ENCODE assay signal across 39 cellular contexts in the genomic region with DNA sequence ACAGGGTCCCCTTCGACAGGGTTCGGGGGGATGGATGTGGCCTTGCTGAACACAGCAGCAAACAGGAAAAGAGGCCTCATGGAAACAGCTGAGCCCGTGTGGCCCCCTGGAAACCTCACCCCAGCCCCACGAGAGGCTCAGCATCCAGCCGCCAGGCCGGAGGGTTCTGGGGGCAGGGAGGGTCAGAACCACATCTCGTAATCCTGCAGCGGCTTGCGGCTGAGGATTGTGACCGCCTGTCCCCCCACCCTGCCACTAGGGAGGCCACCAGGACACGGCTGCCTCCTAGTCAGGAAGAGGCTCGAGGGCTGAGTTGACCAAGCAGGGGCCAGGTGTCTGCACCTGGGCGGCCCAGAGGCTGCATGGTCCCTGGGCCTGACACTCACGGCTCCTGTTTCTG. TPM values are rescaled to one million over a fixed set of nuclear protein-coding genes. Genes with fewer than 3 reads are reported as not detected.
"Had no signal": no experiment of that assay in that cellular context is flagged by ENCODE, and none has a peak within 500 bp of the region (broad histone marks: within the 10 kb centered on the region; RNA-seq: fewer than 3 reads in every experiment).

No MANE protein-coding gene starts in this region.

- H3K4me1 ChIP-seq: ascending aorta had no signal

- H3K36me3 ChIP-seq: ascending aorta, cardiac muscle cell had no signal

- H3K4me3 ChIP-seq: ascending aorta, cardiac muscle cell had no signal

- H3K27me3 ChIP-seq: ascending aorta had no signal

- ATAC-seq: activated CD8-positive, alpha-beta T cell treated with anti-CD3 and anti-CD28 coated beads for 36 hours; activated naive CD8-positive, alpha-beta T cell treated with anti-CD3 and anti-CD28 coated beads, Interleukin-2, amount 50 U/mL, for 24 hours; activated T-cell treated with anti-CD3 and anti-CD28 coated beads, Interleukin-2, amount 50 U/mL, for 4 hours; activated T-cell treated with anti-CD3 and anti-CD28 coated beads, Interleukin-2, amount 50 U/mL, for 72 hours; activated T-helper 17 cell treated with anti-CD3 and anti-CD28 coated beads, Interleukin-2, amount 50 U/mL, for 72 hours had no signal

- H3K4me3 Mint-ChIP-seq: activated B cell treated with CpG ODN at 0.5 μM for 24 hours; activated CD4-positive, alpha-beta memory T cell treated with anti-CD3 and anti-CD28 coated beads for 36 hours; activated CD4-positive, alpha-beta T cell treated with anti-CD3 and anti-CD28 coated beads, Interleukin-2, amount 10 ng/mL, durations not matched to agents 24 days and 14 days; activated CD8-positive, alpha-beta T cell treated with anti-CD3 and anti-CD28 coated beads for 36 hours; activated naive CD4-positive, alpha-beta T cell treated with anti-CD3 and anti-CD28 coated beads for 36 hours; activated naive CD4-positive, alpha-beta T cell treated with anti-CD3 and anti-CD28 coated beads, Interleukin-2, amount 50 U/mL, for 24 hours; activated naive CD8-positive, alpha-beta T cell; activated naive CD8-positive, alpha-beta T cell treated with anti-CD3 and anti-CD28 coated beads, Interleukin-2, amount 10 ng/mL, durations not matched to agents 7 days and 5 days; activated naive CD8-positive, alpha-beta T cell treated with anti-CD3 and anti-CD28 coated beads, Interleukin-2, amount 50 U/mL, for 24 hours; activated T-cell treated with anti-CD3 and anti-CD28 coated beads, Interleukin-2, amount 50 U/mL, for 4 hours; activated T-cell treated with anti-CD3 and anti-CD28 coated beads, Interleukin-2, amount 50 U/mL, for 72 hours; activated T-helper 1 cell treated with anti-CD3 and anti-CD28 coated beads, Interleukin-12 subunit alpha, Interleukin-12 subunit beta, Interleukin-2, Interleukin-4 antibody, amounts not matched to agents 30 ng/mL and 10 ng/mL and 1 ng/mL, durations not matched to agents 14 hours and 24 hours and 36 hours; activated T-helper 17 cell treated with anti-CD3 and anti-CD28 coated beads, Interleukin-2, amount 50 U/mL, for 72 hours; brain; central memory CD8-positive, alpha-beta T cell; T-helper 1 cell treated with Interleukin-12 subunit alpha and Interleukin-12 subunit beta and Interleukin-4 antibody, amounts not matched to agents 30 μg/mL and 1 μg/mL, for 36 hours; T-helper 2 cell treated with Interferon-gamma antibody and Interleukin-4, amounts not matched to agents 5 μg/mL and 100 μg/mL, for 36 hours had no signal

- H3K27me3 Mint-ChIP-seq: activated B cell treated with CpG ODN at 0.5 μM for 24 hours; activated CD4-positive, alpha-beta T cell treated with anti-CD3 and anti-CD28 coated beads, Interleukin-2, amount 10 ng/mL, durations not matched to agents 24 days and 14 days; activated CD8-positive, alpha-beta T cell treated with anti-CD3 and anti-CD28 coated beads for 36 hours; activated T-helper 17 cell treated with anti-CD3 and anti-CD28 coated beads, Interleukin-2, amount 50 U/mL, for 72 hours; brain had no signal

- H3K9me3 ChIP-seq: ascending aorta had no signal

- H3K36me3 Mint-ChIP-seq: activated CD4-positive, alpha-beta memory T cell treated with anti-CD3 and anti-CD28 coated beads for 36 hours; activated naive CD4-positive, alpha-beta T cell treated with anti-CD3 and anti-CD28 coated beads, Interleukin-2, amount 50 U/mL, for 24 hours; activated naive CD8-positive, alpha-beta T cell; activated naive CD8-positive, alpha-beta T cell treated with anti-CD3 and anti-CD28 coated beads, Interleukin-2, amount 10 ng/mL, durations not matched to agents 7 days and 5 days; brain had no signal

- H3K9me3 Mint-ChIP-seq: activated B cell treated with CpG ODN at 0.5 μM for 24 hours; activated CD4-positive, alpha-beta memory T cell treated with anti-CD3 and anti-CD28 coated beads for 36 hours; activated CD4-positive, alpha-beta T cell treated with anti-CD3 and anti-CD28 coated beads, Interleukin-2, amount 10 ng/mL, durations not matched to agents 24 days and 14 days; activated CD8-positive, alpha-beta T cell treated with anti-CD3 and anti-CD28 coated beads for 36 hours; activated naive CD4-positive, alpha-beta T cell treated with anti-CD3 and anti-CD28 coated beads for 36 hours; activated naive CD4-positive, alpha-beta T cell treated with anti-CD3 and anti-CD28 coated beads, Interleukin-2, amount 50 U/mL, for 24 hours; activated naive CD8-positive, alpha-beta T cell treated with anti-CD3 and anti-CD28 coated beads, Interleukin-2, amount 10 ng/mL, durations not matched to agents 7 days and 5 days; activated naive CD8-positive, alpha-beta T cell treated with anti-CD3 and anti-CD28 coated beads, Interleukin-2, amount 50 U/mL, for 24 hours; activated T-cell treated with anti-CD3 and anti-CD28 coated beads, Interleukin-2, amount 50 U/mL, for 4 hours; activated T-cell treated with anti-CD3 and anti-CD28 coated beads, Interleukin-2, amount 50 U/mL, for 72 hours; activated T-helper 1 cell treated with anti-CD3 and anti-CD28 coated beads, Interleukin-12 subunit alpha, Interleukin-12 subunit beta, Interleukin-2, Interleukin-4 antibody, amounts not matched to agents 30 ng/mL and 10 ng/mL and 1 ng/mL, durations not matched to agents 14 hours and 24 hours and 36 hours; activated T-helper 17 cell treated with anti-CD3 and anti-CD28 coated beads, Interleukin-2, amount 50 U/mL, for 72 hours; T-helper 1 cell treated with Interleukin-12 subunit alpha and Interleukin-12 subunit beta and Interleukin-4 antibody, amounts not matched to agents 30 μg/mL and 1 μg/mL, for 36 hours; T-helper 2 cell treated with Interferon-gamma antibody and Interleukin-4, amounts not matched to agents 5 μg/mL and 100 μg/mL, for 36 hours had no signal

- FAIRE-seq: bronchial epithelial cell, TTC549 had no signal

- H3K27ac Mint-ChIP-seq: activated B cell treated with CpG ODN at 0.5 μM for 24 hours; activated CD4-positive, alpha-beta memory T cell treated with anti-CD3 and anti-CD28 coated beads for 36 hours; activated CD4-positive, alpha-beta T cell treated with anti-CD3 and anti-CD28 coated beads, Interleukin-2, amount 10 ng/mL, durations not matched to agents 24 days and 14 days; activated CD8-positive, alpha-beta T cell treated with anti-CD3 and anti-CD28 coated beads for 36 hours; activated naive CD4-positive, alpha-beta T cell treated with anti-CD3 and anti-CD28 coated beads for 36 hours; activated naive CD4-positive, alpha-beta T cell treated with anti-CD3 and anti-CD28 coated beads, Interleukin-2, amount 50 U/mL, for 24 hours; activated naive CD8-positive, alpha-beta T cell; activated naive CD8-positive, alpha-beta T cell treated with anti-CD3 and anti-CD28 coated beads, Interleukin-2, amount 10 ng/mL, durations not matched to agents 7 days and 5 days; activated naive CD8-positive, alpha-beta T cell treated with anti-CD3 and anti-CD28 coated beads, Interleukin-2, amount 50 U/mL, for 24 hours; activated T-cell treated with anti-CD3 and anti-CD28 coated beads, Interleukin-2, amount 50 U/mL, for 72 hours; activated T-helper 1 cell treated with anti-CD3 and anti-CD28 coated beads, Interleukin-12 subunit alpha, Interleukin-12 subunit beta, Interleukin-2, Interleukin-4 antibody, amounts not matched to agents 30 ng/mL and 10 ng/mL and 1 ng/mL, durations not matched to agents 14 hours and 24 hours and 36 hours; activated T-helper 17 cell treated with anti-CD3 and anti-CD28 coated beads, Interleukin-2, amount 50 U/mL, for 72 hours; brain; T-helper 1 cell treated with Interleukin-12 subunit alpha and Interleukin-12 subunit beta and Interleukin-4 antibody, amounts not matched to agents 30 μg/mL and 1 μg/mL, for 36 hours; T-helper 2 cell treated with Interferon-gamma antibody and Interleukin-4, amounts not matched to agents 5 μg/mL and 100 μg/mL, for 36 hours had no signal

- H3K27ac ChIP-seq: ascending aorta, cardiac muscle cell, VCaP had no signal

- DNase-seq: activated B cell treated with CpG ODN at 0.5 μM for 24 hours; activated CD4-positive, alpha-beta memory T cell treated with anti-CD3 and anti-CD28 coated beads for 36 hours; activated CD4-positive, alpha-beta T cell treated with anti-CD3 and anti-CD28 coated beads for 4 hours; activated CD4-positive, alpha-beta T cell treated with anti-CD3 and anti-CD28 coated beads, Interleukin-2, amount 10 ng/mL, durations not matched to agents 24 days and 14 days; activated CD4-positive, alpha-beta T cell treated with anti-CD3 and anti-CD28 coated beads, Interleukin-2, amount 50 U/mL, for 1 hour; activated CD4-positive, alpha-beta T cell treated with anti-CD3 and anti-CD28 coated beads, Interleukin-2, amount 50 U/mL, for 4 hours; activated CD4-positive, CD25-positive, alpha-beta regulatory T cell treated with anti-CD3 and anti-CD28 coated beads, Interleukin-2, amount 50 U/mL, for 72 hours; activated CD8-positive, alpha-beta memory T cell treated with anti-CD3 and anti-CD28 coated beads, Interleukin-2, amount 50 U/mL, for 4 hours; activated CD8-positive, alpha-beta T cell treated with anti-CD3 and anti-CD28 coated beads for 36 hours; activated effector memory CD4-positive, alpha-beta T cell treated with anti-CD3 and anti-CD28 coated beads, Interleukin-2, amount 50 U/mL, for 16 hours; activated gamma-delta T cell treated with Interleukin-2 at 50 U/mL for 16 hours; activated naive CD4-positive, alpha-beta T cell; activated naive CD4-positive, alpha-beta T cell treated with anti-CD3 and anti-CD28 coated beads for 36 hours; activated naive CD8-positive, alpha-beta T cell treated with anti-CD3 and anti-CD28 coated beads, Interleukin-2, amount 10 ng/mL, durations not matched to agents 7 days and 5 days; activated naive CD8-positive, alpha-beta T cell treated with anti-CD3 and anti-CD28 coated beads, Interleukin-2, amount 50 U/mL, for 24 hours; activated T-cell treated with anti-CD3 and anti-CD28 coated beads for 4 hours; activated T-cell treated with anti-CD3 and anti-CD28 coated beads, Interleukin-2, amount 50 U/mL, for 1 hour; activated T-cell treated with anti-CD3 and anti-CD28 coated beads, Interleukin-2, amount 50 U/mL, for 4 hours; activated T-cell treated with anti-CD3 and anti-CD28 coated beads, Interleukin-2, amount 50 U/mL, for 72 hours; amygdala; anterior cingulate cortex; caudate nucleus; T-helper 1 cell; T-helper 2 cell; T-helper 9 cell had no signal

- H3K4me1 Mint-ChIP-seq: activated CD4-positive, alpha-beta T cell treated with anti-CD3 and anti-CD28 coated beads, Interleukin-2, amount 10 ng/mL, durations not matched to agents 24 days and 14 days; activated naive CD4-positive, alpha-beta T cell treated with anti-CD3 and anti-CD28 coated beads, Interleukin-2, amount 50 U/mL, for 24 hours; activated naive CD8-positive, alpha-beta T cell treated with anti-CD3 and anti-CD28 coated beads, Interleukin-2, amount 10 ng/mL, durations not matched to agents 7 days and 5 days; central memory CD8-positive, alpha-beta T cell had no signal

RNA-seq across cellular contexts. Expression of a gene that starts 20.5 kb away (rescaled TPM):
- total RNA-seq: activated B cell treated with CpG ODN at 0.5 μM for 24 hours; activated CD4-positive, alpha-beta memory T cell treated with anti-CD3 and anti-CD28 coated beads for 36 hours; activated CD4-positive, alpha-beta T cell treated with anti-CD3 and anti-CD28 coated beads, Interleukin-2, amount 10 ng/mL, durations not matched to agents 24 days and 14 days; activated CD8-positive, alpha-beta memory T cell treated with anti-CD3 and anti-CD28 coated beads for 36 hours; activated CD8-positive, alpha-beta T cell treated with anti-CD3 and anti-CD28 coated beads for 36 hours; activated naive CD4-positive, alpha-beta T cell treated with anti-CD3 and anti-CD28 coated beads for 36 hours; activated naive CD8-positive, alpha-beta T cell treated with anti-CD3 and anti-CD28 coated beads, Interleukin-2, amount 10 ng/mL, durations not matched to agents 7 days and 5 days; activated T-cell treated with anti-CD3 and anti-CD28 coated beads, Interleukin-2, amount 50 U/mL, for 4 hours; activated T-cell treated with anti-CD3 and anti-CD28 coated beads, Interleukin-2, amount 50 U/mL, for 72 hours; activated T-helper 1 cell treated with anti-CD3 and anti-CD28 coated beads, Interleukin-12 subunit alpha, Interleukin-12 subunit beta, Interleukin-2, Interleukin-4 antibody, amounts not matched to agents 30 ng/mL and 10 ng/mL and 1 ng/mL, durations not matched to agents 14 hours and 24 hours and 36 hours; activated T-helper 17 cell treated with anti-CD3 and anti-CD28 coated beads, Interleukin-2, amount 50 U/mL, for 72 hours; ascending aorta; bronchial epithelial cell; cardiac muscle cell had no signal
- polyA plus RNA-seq: cardiac muscle cell had no signal

RNA-seq across cellular contexts. Expression of a gene that starts 28.7 kb away (rescaled TPM):
- total RNA-seq: activated B cell treated with CpG ODN at 0.5 μM for 24 hours; activated CD4-positive, alpha-beta memory T cell treated with anti-CD3 and anti-CD28 coated beads for 36 hours; activated CD4-positive, alpha-beta T cell treated with anti-CD3 and anti-CD28 coated beads, Interleukin-2, amount 10 ng/mL, durations not matched to agents 24 days and 14 days; activated CD8-positive, alpha-beta memory T cell treated with anti-CD3 and anti-CD28 coated beads for 36 hours; activated CD8-positive, alpha-beta T cell treated with anti-CD3 and anti-CD28 coated beads for 36 hours; activated naive CD4-positive, alpha-beta T cell treated with anti-CD3 and anti-CD28 coated beads for 36 hours; activated naive CD8-positive, alpha-beta T cell treated with anti-CD3 and anti-CD28 coated beads, Interleukin-2, amount 10 ng/mL, durations not matched to agents 7 days and 5 days; activated T-cell treated with anti-CD3 and anti-CD28 coated beads, Interleukin-2, amount 50 U/mL, for 4 hours; activated T-cell treated with anti-CD3 and anti-CD28 coated beads, Interleukin-2, amount 50 U/mL, for 72 hours; activated T-helper 1 cell treated with anti-CD3 and anti-CD28 coated beads, Interleukin-12 subunit alpha, Interleukin-12 subunit beta, Interleukin-2, Interleukin-4 antibody, amounts not matched to agents 30 ng/mL and 10 ng/mL and 1 ng/mL, durations not matched to agents 14 hours and 24 hours and 36 hours; activated T-helper 17 cell treated with anti-CD3 and anti-CD28 coated beads, Interleukin-2, amount 50 U/mL, for 72 hours; ascending aorta; bronchial epithelial cell; cardiac muscle cell had no signal
- polyA plus RNA-seq: cardiac muscle cell had no signal
